ENCODE assay signal across 8 cellular contexts in genomic region chr15:89430530-89431341, GRCh38.
A peak's percentile ranks its signal among the peaks of the same experiment; 100 is the strongest.
DNase-seq lines count a peak whose midpoint lies in the region; ATAC-seq and TF ChIP-seq lines count a peak whose summit lies in the region.

No MANE protein-coding gene starts in this region.

- peak; percentile 85 for DNase-seq in A673 (ENCODE audit: low spot score)
- DNase-seq in NCI-H2227 treated with DMSO at 0.1 percent for 48 hours (lab: John Stamatoyannopoulos, UW), result peak; percentile 77
- DNase-seq in activated CD4-positive, alpha-beta T cell treated with anti-CD3 and anti-CD28 coated beads for 36 hours, result peak; percentile 94
- DNase-seq in choroid plexus epithelial cell (ENCODE audit: low read depth), result peak; percentile 74
- DNase-seq in left lung, result peak; percentile 83 to 94
- peak; percentile 86 for DNase-seq in stimulated activated CD4-positive, alpha-beta T cell treated with anti-CD3 and anti-CD28 coated beads, Interleukin-1b, Interleukin-23, amount 100 ng/mL, for 48 hours

- TF ChIP-seq CTCF in A673 (conservative IDR thresholded peaks at IDR 0.05; ENCODE audit: low read depth, low read length) (peak; percentile 96), choroid plexus epithelial cell (conservative IDR thresholded peaks at IDR 0.05; ENCODE audit: low read depth, low read length) (peak; percentile 97), left lung (IDR thresholded peaks at IDR 0.05) (peak; percentile 98 to 99)

- CTCF ChIA-PET in A673 (lab: Charles Lee), result interaction anchor here (0.6 to 2.5 kb wide), 9 partner anchors 12 to 1881 kb away, joined by 3 to 32 read pairs (median 4); no protein-coding TSS in a partner anchor
- CTCF ChIA-PET in activated CD4-positive, alpha-beta T cell treated with anti-CD3 and anti-CD28 coated beads for 36 hours (lab: Charles Lee), result interaction anchor here (0.6 to 6.5 kb wide), 27 partner anchors 9 to 574 kb away, joined by 3 to 89 read pairs (median 4); partner anchors contain the start of gene TICRR

- H3K9me3 Mint-ChIP-seq in activated CD4-positive, alpha-beta T cell treated with anti-CD3 and anti-CD28 coated beads for 36 hours (ENCODE audit: low read depth), result no peaks in the 10 kb centered on the region

- peaks cover 7% of the 10 kb centered on the region for H3K4me1 Mint-ChIP-seq in activated CD4-positive, alpha-beta T cell treated with anti-CD3 and anti-CD28 coated beads for 36 hours

- H3K27ac ChIP-seq in A673 (ENCODE audit: low read depth, low read length, poor library complexity, severe bottlenecking), result no peak overlapping the region
- no peak overlapping the region for H3K27ac ChIP-seq in left lung

- intact Hi-C loops in A673 (cut with micrococcal nuclease; ENCODE audit: unreplicated experiment) (loop anchor here (1.0 kb wide), 1 partner anchor 72 kb away; no protein-coding TSS in a partner anchor), left lung (cut with DNase I) (no loop called here)
- intact Hi-C loops in activated CD4-positive, alpha-beta T cell treated with anti-CD3 and anti-CD28 coated beads for 36 hours (cut with DNase I, micrococcal nuclease), result loop anchor here (1.0 to 2.0 kb wide), 6 partner anchors 14 to 224 kb away; no protein-coding TSS in a partner anchor

- no peaks in the 10 kb centered on the region for H3K9me3 ChIP-seq in A673 (ENCODE audit: low read depth, low read length, poor library complexity, severe bottlenecking)
- H3K9me3 ChIP-seq in left lung, result no peaks in the 10 kb centered on the region

- H3K4me1 ChIP-seq in A673 (ENCODE audit: insufficient read depth, low read length, poor library complexity, severe bottlenecking) (peaks cover 12% of the 10 kb centered on the region), left lung (peaks cover 3 to 14% of the 10 kb centered on the region in 2 donors)

- no TSS peak for BruUV-seq in A673 (replicated peaks; lab: Mats Ljungman, UMichigan)

- peak overlapping the region; percentile 45 for H3K4me3 ChIP-seq in A673 (ENCODE audit: low read depth, low read length, poor library complexity, severe bottlenecking)
- H3K4me3 ChIP-seq in choroid plexus epithelial cell (ENCODE audit: low read depth, low read length), result peak overlapping the region; percentile 58
- peak overlapping the region; percentile 8 to 31 for H3K4me3 ChIP-seq in left lung

- H3K27me3 ChIP-seq in A673 (replicated peaks; ENCODE audit: insufficient read depth, low read depth, low read length, poor library complexity) (no peaks in the 10 kb centered on the region), left lung (peaks cover 3 to 76% of the 10 kb centered on the region in 2 donors)

- H3K27me3 Mint-ChIP-seq in activated CD4-positive, alpha-beta T cell treated with anti-CD3 and anti-CD28 coated beads for 36 hours, result peaks cover 18% of the 10 kb centered on the region

- POLR2A ChIA-PET in A673 (lab: Charles Lee; ENCODE audit: low non-redundant PET), result no interaction called here
- POLR2A ChIA-PET in activated CD4-positive, alpha-beta T cell treated with anti-CD3 and anti-CD28 coated beads for 36 hours (lab: Charles Lee), result no interaction called here

- H3K36me3 ChIP-seq in A673 (ENCODE audit: insufficient read depth, low read length, poor library complexity, severe bottlenecking) (no peaks in the 10 kb centered on the region), left lung (no peaks in the 10 kb centered on the region)

- no peaks in the 10 kb centered on the region for H3K36me3 Mint-ChIP-seq in activated CD4-positive, alpha-beta T cell treated with anti-CD3 and anti-CD28 coated beads for 36 hours (ENCODE audit: low read depth)

- peak overlapping the region; percentile 55 for H3K27ac Mint-ChIP-seq in activated CD4-positive, alpha-beta T cell treated with anti-CD3 and anti-CD28 coated beads for 36 hours

- peak overlapping the region; percentile 71 for H3K4me3 Mint-ChIP-seq in activated CD4-positive, alpha-beta T cell treated with anti-CD3 and anti-CD28 coated beads for 36 hours

- ATAC-seq in GM18519 (IDR thresholded peaks at IDR 0.05; ENCODE audit: low FRiP score, unreplicated experiment) (peak; percentile 65), HG03097 (IDR thresholded peaks at IDR 0.05; ENCODE audit: low FRiP score, unreplicated experiment) (peak; percentile 70), left lung (peak; percentile 98)
- peak; percentile 96 for ATAC-seq in activated CD4-positive, alpha-beta T cell treated with anti-CD3 and anti-CD28 coated beads for 36 hours

Comparison
In these comparisons a context has a peak if more than half of its experiments do, and no peak if none do; other contexts are left out.
1. intact Hi-C loops: an anchor here in A673 (1.0 kb wide) and activated CD4-positive, alpha-beta T cell treated with anti-CD3 and anti-CD28 coated beads for 36 hours (1.0 to 2.0 kb wide); none called in left lung.